ENCODE assay signal across 24 cellular contexts in genomic region chr5:43891112-43891511, GRCh38.
"Had no signal": no experiment of that assay in that cellular context is flagged by ENCODE, and none has a peak within 500 bp of the region (broad histone marks: within the 10 kb centered on the region; RNA-seq: fewer than 3 reads in every experiment).

No MANE protein-coding gene starts in this region.

- H3K4me1 ChIP-seq: breast epithelium, gastrocnemius medialis, left ventricle myocardium inferior, psoas muscle, spleen, tibial nerve had no signal

- H3K27me3 ChIP-seq: breast epithelium, gastrocnemius medialis, neutrophil, ovary, spleen, tibial nerve had no signal

- ATAC-seq: activated CD8-positive, alpha-beta T cell treated with anti-CD3 and anti-CD28 coated beads for 36 hours; activated naive CD8-positive, alpha-beta T cell treated with anti-CD3 and anti-CD28 coated beads, Interleukin-2, amount 50 U/mL, for 24 hours; activated T-cell treated with anti-CD3 and anti-CD28 coated beads, Interleukin-2, amount 50 U/mL, for 4 hours; activated T-helper 17 cell treated with anti-CD3 and anti-CD28 coated beads, Interleukin-2, amount 50 U/mL, for 72 hours; gastrocnemius medialis; psoas muscle had no signal

- H3K4me3 ChIP-seq: breast epithelium, gastrocnemius medialis, left ventricle myocardium inferior, lung, ovary, psoas muscle, spleen, tibial nerve had no signal

- FAIRE-seq: endothelial cell of umbilical vein, islet of Langerhans had no signal

- H3K36me3 ChIP-seq: breast epithelium, gastrocnemius medialis, left ventricle myocardium inferior, neutrophil, ovary, spleen, tibial nerve had no signal

- H3K9me3 ChIP-seq: breast epithelium, gastrocnemius medialis, left ventricle myocardium inferior, neutrophil, ovary, psoas muscle, spleen, tibial nerve had no signal

- DNase-seq: activated CD4-positive, alpha-beta T cell treated with anti-CD3 and anti-CD28 coated beads for 1 hour; activated CD4-positive, alpha-beta T cell treated with anti-CD3 and anti-CD28 coated beads, Interleukin-2, amount 50 U/mL, for 1 hour; activated CD8-positive, alpha-beta T cell treated with anti-CD3 and anti-CD28 coated beads for 36 hours; activated naive CD8-positive, alpha-beta T cell treated with anti-CD3 and anti-CD28 coated beads, Interleukin-2, amount 50 U/mL, for 24 hours; activated T-cell treated with anti-CD3 and anti-CD28 coated beads, Interleukin-2, amount 50 U/mL, for 4 hours; amygdala; central memory CD4-positive, alpha-beta T cell; gastrocnemius medialis; glutamatergic neuron; left ventricle myocardium inferior; naive B cell; nephron progenitor cell; ovary; psoas muscle; spleen; stimulated activated naive CD4-positive, alpha-beta T cell; T-helper 9 cell had no signal

- H3K27ac ChIP-seq: breast epithelium, gastrocnemius medialis, left ventricle myocardium inferior, neutrophil, ovary, psoas muscle, spleen, tibial nerve had no signal
